In the genomic region with DNA sequence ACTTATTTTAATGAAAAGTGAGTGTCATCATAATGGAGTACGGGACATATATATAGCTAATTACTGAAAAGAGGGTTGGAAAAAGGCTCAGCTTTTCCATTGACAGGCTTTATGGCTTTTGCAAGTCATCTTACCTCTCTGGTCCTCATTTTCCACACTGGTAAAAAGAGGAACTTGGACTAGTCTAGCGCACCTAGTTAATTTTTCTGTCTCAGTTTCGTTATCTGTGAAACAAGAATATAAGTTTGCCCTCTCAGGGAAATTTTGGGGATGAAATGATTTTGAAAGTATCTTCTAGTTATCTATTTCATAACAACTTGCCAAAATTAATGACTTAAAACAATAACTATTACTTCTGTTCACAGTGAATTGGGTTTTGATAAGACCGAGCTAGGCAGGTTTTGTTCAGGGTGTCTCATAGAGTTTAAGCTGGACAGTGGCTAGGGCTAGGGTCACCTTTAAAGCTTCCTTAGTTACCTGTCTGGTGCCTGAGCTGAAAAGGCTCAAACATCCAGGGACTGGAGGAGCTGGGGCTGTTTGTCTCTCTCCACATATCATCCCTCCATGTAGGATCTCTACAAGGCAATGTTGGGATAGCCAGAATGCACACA, we compare ENCODE assay signal across 1 cellular context.
TF ChIP-seq lines count a peak whose summit lies in the region.

No MANE protein-coding gene starts in this region.

TF ChIP-seq in GM12878, 131 proteins besides CTCF, POLR2A, EP300 and RAD21 (continued from another document and continues in another):
- TF ChIP-seq PRDM15 (CRISPR knock-in tag; IDR thresholded peaks at IDR 0.05), result no peak
- peak; percentile 49 to 54; a peak in 3 of 4 replicates for TF ChIP-seq IKZF2 (IDR thresholded peaks at IDR 0.05)
- TF ChIP-seq, protein P1, sequence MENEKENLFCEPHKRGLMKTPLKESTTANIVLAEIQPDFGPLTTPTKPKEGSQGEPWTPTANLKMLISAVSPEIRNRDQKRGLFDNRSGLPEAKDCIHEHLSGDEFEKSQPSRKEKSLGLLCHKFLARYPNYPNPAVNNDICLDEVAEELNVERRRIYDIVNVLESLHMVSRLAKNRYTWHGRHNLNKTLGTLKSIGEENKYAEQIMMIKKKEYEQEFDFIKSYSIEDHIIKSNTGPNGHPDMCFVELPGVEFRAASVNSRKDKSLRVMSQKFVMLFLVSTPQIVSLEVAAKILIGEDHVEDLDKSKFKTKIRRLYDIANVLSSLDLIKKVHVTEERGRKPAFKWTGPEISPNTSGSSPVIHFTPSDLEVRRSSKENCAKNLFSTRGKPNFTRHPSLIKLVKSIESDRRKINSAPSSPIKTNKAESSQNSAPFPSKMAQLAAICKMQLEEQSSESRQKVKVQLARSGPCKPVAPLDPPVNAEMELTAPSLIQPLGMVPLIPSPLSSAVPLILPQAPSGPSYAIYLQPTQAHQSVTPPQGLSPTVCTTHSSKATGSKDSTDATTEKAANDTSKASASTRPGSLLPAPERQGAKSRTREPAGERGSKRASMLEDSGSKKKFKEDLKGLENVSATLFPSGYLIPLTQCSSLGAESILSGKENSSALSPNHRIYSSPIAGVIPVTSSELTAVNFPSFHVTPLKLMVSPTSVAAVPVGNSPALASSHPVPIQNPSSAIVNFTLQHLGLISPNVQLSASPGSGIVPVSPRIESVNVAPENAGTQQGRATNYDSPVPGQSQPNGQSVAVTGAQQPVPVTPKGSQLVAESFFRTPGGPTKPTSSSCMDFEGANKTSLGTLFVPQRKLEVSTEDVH (IDR thresholded peaks at IDR 0.05; ENCODE audit: low read depth, partially characterized antibody), result no peak
- TF ChIP-seq MEF2A (IDR thresholded peaks at IDR 0.05; ENCODE audit: insufficient read depth, low read depth, low read length), result no peak
- no peak for TF ChIP-seq IRF5 (IDR thresholded peaks at IDR 0.05; ENCODE audit: borderline replicate concordance)
- TF ChIP-seq ATF2 (IDR thresholded peaks at IDR 0.05; ENCODE audit: low read length), result no peak
- TF ChIP-seq ZBED1 (IDR thresholded peaks at IDR 0.05; ENCODE audit: borderline replicate concordance), result no peak
- TF ChIP-seq DPF2 (IDR thresholded peaks at IDR 0.05), result no peak
- no peak for TF ChIP-seq USF1 (IDR thresholded peaks at IDR 0.05; ENCODE audit: borderline replicate concordance, extremely low read length, insufficient read depth, low read depth, low read length)
- TF ChIP-seq ESRRA (IDR thresholded peaks at IDR 0.05; ENCODE audit: low read length), result no peak
- no peak for TF ChIP-seq CHD4 (IDR thresholded peaks at IDR 0.05)
- no peak for TF ChIP-seq IRF3 (IDR thresholded peaks at IDR 0.05)
- peak; percentile 66 for TF ChIP-seq SPI1 (IDR thresholded peaks at IDR 0.05; ENCODE audit: borderline replicate concordance, insufficient read depth, low read depth, low read length)
- TF ChIP-seq ASH2L (IDR thresholded peaks at IDR 0.05; ENCODE audit: borderline replicate concordance, low read depth), result no peak
- no peak for TF ChIP-seq POU2F2 (IDR thresholded peaks at IDR 0.05; ENCODE audit: borderline replicate concordance, low read depth, low read length)
- TF ChIP-seq, protein P2, sequence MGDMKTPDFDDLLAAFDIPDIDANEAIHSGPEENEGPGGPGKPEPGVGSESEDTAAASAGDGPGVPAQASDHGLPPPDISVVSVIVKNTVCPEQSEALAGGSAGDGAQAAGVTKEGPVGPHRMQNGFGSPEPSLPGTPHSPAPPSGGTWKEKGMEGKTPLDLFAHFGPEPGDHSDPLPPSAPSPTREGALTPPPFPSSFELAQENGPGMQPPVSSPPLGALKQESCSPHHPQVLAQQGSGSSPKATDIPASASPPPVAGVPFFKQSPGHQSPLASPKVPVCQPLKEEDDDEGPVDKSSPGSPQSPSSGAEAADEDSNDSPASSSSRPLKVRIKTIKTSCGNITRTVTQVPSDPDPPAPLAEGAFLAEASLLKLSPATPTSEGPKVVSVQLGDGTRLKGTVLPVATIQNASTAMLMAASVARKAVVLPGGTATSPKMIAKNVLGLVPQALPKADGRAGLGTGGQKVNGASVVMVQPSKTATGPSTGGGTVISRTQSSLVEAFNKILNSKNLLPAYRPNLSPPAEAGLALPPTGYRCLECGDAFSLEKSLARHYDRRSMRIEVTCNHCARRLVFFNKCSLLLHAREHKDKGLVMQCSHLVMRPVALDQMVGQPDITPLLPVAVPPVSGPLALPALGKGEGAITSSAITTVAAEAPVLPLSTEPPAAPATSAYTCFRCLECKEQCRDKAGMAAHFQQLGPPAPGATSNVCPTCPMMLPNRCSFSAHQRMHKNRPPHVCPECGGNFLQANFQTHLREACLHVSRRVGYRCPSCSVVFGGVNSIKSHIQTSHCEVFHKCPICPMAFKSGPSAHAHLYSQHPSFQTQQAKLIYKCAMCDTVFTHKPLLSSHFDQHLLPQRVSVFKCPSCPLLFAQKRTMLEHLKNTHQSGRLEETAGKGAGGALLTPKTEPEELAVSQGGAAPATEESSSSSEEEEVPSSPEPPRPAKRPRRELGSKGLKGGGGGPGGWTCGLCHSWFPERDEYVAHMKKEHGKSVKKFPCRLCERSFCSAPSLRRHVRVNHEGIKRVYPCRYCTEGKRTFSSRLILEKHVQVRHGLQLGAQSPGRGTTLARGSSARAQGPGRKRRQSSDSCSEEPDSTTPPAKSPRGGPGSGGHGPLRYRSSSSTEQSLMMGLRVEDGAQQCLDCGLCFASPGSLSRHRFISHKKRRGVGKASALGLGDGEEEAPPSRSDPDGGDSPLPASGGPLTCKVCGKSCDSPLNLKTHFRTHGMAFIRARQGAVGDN (IDR thresholded peaks at IDR 0.05), result no peak
- TF ChIP-seq, protein P3, sequence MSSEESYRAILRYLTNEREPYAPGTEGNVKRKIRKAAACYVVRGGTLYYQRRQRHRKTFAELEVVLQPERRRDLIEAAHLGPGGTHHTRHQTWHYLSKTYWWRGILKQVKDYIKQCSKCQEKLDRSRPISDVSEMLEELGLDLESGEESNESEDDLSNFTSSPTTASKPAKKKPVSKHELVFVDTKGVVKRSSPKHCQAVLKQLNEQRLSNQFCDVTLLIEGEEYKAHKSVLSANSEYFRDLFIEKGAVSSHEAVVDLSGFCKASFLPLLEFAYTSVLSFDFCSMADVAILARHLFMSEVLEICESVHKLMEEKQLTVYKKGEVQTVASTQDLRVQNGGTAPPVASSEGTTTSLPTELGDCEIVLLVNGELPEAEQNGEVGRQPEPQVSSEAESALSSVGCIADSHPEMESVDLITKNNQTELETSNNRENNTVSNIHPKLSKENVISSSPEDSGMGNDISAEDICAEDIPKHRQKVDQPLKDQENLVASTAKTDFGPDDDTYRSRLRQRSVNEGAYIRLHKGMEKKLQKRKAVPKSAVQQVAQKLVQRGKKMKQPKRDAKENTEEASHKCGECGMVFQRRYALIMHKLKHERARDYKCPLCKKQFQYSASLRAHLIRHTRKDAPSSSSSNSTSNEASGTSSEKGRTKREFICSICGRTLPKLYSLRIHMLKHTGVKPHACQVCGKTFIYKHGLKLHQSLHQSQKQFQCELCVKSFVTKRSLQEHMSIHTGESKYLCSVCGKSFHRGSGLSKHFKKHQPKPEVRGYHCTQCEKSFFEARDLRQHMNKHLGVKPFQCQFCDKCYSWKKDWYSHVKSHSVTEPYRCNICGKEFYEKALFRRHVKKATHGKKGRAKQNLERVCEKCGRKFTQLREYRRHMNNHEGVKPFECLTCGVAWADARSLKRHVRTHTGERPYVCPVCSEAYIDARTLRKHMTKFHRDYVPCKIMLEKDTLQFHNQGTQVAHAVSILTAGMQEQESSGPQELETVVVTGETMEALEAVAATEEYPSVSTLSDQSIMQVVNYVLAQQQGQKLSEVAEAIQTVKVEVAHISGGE (CRISPR knock-in tag; IDR thresholded peaks at IDR 0.05), result no peak
- TF ChIP-seq ZNF24 (IDR thresholded peaks at IDR 0.05), result peak; percentile 81
- 0 out of 2 replicates have a peak, but pooled peaks have one; percentile 47 for TF ChIP-seq MTA2 (IDR thresholded peaks at IDR 0.05; ENCODE audit: low read depth)
- TF ChIP-seq, protein P4, sequence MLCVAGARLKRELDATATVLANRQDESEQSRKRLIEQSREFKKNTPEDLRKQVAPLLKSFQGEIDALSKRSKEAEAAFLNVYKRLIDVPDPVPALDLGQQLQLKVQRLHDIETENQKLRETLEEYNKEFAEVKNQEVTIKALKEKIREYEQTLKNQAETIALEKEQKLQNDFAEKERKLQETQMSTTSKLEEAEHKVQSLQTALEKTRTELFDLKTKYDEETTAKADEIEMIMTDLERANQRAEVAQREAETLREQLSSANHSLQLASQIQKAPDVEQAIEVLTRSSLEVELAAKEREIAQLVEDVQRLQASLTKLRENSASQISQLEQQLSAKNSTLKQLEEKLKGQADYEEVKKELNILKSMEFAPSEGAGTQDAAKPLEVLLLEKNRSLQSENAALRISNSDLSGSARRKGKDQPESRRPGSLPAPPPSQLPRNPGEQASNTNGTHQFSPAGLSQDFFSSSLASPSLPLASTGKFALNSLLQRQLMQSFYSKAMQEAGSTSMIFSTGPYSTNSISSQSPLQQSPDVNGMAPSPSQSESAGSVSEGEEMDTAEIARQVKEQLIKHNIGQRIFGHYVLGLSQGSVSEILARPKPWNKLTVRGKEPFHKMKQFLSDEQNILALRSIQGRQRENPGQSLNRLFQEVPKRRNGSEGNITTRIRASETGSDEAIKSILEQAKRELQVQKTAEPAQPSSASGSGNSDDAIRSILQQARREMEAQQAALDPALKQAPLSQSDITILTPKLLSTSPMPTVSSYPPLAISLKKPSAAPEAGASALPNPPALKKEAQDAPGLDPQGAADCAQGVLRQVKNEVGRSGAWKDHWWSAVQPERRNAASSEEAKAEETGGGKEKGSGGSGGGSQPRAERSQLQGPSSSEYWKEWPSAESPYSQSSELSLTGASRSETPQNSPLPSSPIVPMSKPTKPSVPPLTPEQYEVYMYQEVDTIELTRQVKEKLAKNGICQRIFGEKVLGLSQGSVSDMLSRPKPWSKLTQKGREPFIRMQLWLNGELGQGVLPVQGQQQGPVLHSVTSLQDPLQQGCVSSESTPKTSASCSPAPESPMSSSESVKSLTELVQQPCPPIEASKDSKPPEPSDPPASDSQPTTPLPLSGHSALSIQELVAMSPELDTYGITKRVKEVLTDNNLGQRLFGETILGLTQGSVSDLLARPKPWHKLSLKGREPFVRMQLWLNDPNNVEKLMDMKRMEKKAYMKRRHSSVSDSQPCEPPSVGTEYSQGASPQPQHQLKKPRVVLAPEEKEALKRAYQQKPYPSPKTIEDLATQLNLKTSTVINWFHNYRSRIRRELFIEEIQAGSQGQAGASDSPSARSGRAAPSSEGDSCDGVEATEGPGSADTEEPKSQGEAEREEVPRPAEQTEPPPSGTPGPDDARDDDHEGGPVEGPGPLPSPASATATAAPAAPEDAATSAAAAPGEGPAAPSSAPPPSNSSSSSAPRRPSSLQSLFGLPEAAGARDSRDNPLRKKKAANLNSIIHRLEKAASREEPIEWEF (IDR thresholded peaks at IDR 0.05; ENCODE audit: insufficient replicate concordance, low read depth, low read length), result no peak
- no peak for TF ChIP-seq JUNB (IDR thresholded peaks at IDR 0.05)
- no peak for TF ChIP-seq RCOR1 (conservative IDR thresholded peaks at IDR 0.05; ENCODE audit: low read depth, low read length)
- no peak for TF ChIP-seq KAT2A (conservative IDR thresholded peaks at IDR 0.05; ENCODE audit: control insufficient read depth, low read depth, low read length)
